In the genomic region with DNA sequence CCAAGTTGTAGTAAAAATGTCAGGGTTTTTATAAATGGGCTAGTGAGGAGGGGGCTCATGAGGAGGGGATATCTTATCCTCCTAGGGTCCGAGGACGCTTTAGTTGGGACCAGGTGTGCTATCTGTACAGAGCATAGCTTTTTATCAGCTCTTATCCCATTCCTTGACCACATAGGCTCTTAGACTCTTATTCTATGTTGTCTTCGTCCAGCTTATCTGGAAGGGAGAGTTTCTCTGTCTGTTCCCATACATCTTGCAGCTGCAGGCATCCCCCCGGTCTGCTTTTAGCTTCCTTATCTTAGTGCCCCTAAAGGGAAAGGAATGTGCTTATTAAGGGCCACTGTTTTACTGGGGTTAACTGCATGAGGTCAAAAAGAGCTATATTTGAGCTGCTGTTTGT, we compare ENCODE assay signal across 1 cellular context.
A peak's percentile ranks its signal among the peaks of the same experiment; 100 is the strongest.
TF ChIP-seq lines count a peak whose summit lies in the region.

No MANE protein-coding gene starts in this region.

TF ChIP-seq in K562, 482 proteins besides CTCF, POLR2A, EP300 and RAD21 (continued from another document and continues in another):
- TF ChIP-seq, protein P1, sequence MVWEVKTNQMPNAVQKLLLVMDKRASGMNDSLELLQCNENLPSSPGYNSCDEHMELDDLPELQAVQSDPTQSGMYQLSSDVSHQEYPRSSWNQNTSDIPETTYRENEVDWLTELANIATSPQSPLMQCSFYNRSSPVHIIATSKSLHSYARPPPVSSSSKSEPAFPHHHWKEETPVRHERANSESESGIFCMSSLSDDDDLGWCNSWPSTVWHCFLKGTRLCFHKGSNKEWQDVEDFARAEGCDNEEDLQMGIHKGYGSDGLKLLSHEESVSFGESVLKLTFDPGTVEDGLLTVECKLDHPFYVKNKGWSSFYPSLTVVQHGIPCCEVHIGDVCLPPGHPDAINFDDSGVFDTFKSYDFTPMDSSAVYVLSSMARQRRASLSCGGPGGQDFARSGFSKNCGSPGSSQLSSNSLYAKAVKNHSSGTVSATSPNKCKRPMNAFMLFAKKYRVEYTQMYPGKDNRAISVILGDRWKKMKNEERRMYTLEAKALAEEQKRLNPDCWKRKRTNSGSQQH (CRISPR knock-in tag; IDR thresholded peaks at IDR 0.05): no peak
- TF ChIP-seq CXXC5 (CRISPR knock-in tag; IDR thresholded peaks at IDR 0.05) (peak; percentile 76), ZNF282 (CRISPR knock-in tag; IDR thresholded peaks at IDR 0.05) (no peak), RBM39 (optimal IDR thresholded peaks at IDR 0.05; ENCODE audit: low read depth, low read length) (no peak), SRSF7 (optimal IDR thresholded peaks at IDR 0.05; ENCODE audit: low read depth, low read length) (no peak), SIN3B (IDR thresholded peaks at IDR 0.05; ENCODE audit: low read depth) (no peak), ZNF699 (CRISPR knock-in tag; IDR thresholded peaks at IDR 0.05; ENCODE audit: insufficient replicate concordance) (no peak), ZNF561 (CRISPR knock-in tag; conservative IDR thresholded peaks at IDR 0.05) (no peak), ILF3 (IDR thresholded peaks at IDR 0.05; ENCODE audit: borderline replicate concordance) (no peak), ZZZ3 (IDR thresholded peaks at IDR 0.05) (no peak), ETV1 (tag; conservative IDR thresholded peaks at IDR 0.05; ENCODE audit: low read depth) (no peak), HDAC6 (IDR thresholded peaks at IDR 0.05; ENCODE audit: low read depth, low read length) (no peak), HNRNPH1 (optimal IDR thresholded peaks at IDR 0.05; ENCODE audit: low read depth, low read length) (no peak), ZNF778 (CRISPR knock-in tag; IDR thresholded peaks at IDR 0.05) (no peak), SMARCC2 (IDR thresholded peaks at IDR 0.05; ENCODE audit: low read depth) (no peak; the same call in 1 of the 2 replicates), ZNF174 (CRISPR knock-in tag; IDR thresholded peaks at IDR 0.05) (no peak), CBX3 (IDR thresholded peaks at IDR 0.05; ENCODE audit: borderline replicate concordance in 1 of 2, low read length in 2 of 2) (peak in 1 of 2 experiments; percentile 26; a peak in 1 of 3 replicates), ZNF140 (CRISPR knock-in tag; IDR thresholded peaks at IDR 0.05) (no peak), ZKSCAN3 (CRISPR knock-in tag; IDR thresholded peaks at IDR 0.05) (no peak), KDM1A (IDR thresholded peaks at IDR 0.05) (peak; percentile 93 to 95), KLF16 (IDR thresholded peaks at IDR 0.05) (peak; percentile 94), ZBTB17 (CRISPR knock-in tag; IDR thresholded peaks at IDR 0.05) (no peak), TCF3 (CRISPR knock-in tag; IDR thresholded peaks at IDR 0.05) (peak; percentile 97), C11orf30 (IDR thresholded peaks at IDR 0.05; ENCODE audit: low read depth) (no peak), PML (IDR thresholded peaks at IDR 0.05; ENCODE audit: low read length) (peak; percentile 97), SREBF2 (CRISPR knock-in tag; IDR thresholded peaks at IDR 0.05) (no peak), SIN3A (IDR thresholded peaks at IDR 0.05; ENCODE audit: borderline replicate concordance in 2 of 2, control insufficient read depth in 1 of 2, low read depth in 2 of 2, low read length in 2 of 2) (no peak), L3MBTL2 (IDR thresholded peaks at IDR 0.05) (0 out of 2 replicates have a peak, but pooled peaks have one; percentile 23), FIP1L1 (IDR thresholded peaks at IDR 0.05; ENCODE audit: low read depth, low read length, poor library complexity, severe bottlenecking) (no peak), CBX2 (IDR thresholded peaks at IDR 0.05; ENCODE audit: insufficient read depth, low read length, poor library complexity, severe bottlenecking) (no peak), CBX5 (IDR thresholded peaks at IDR 0.05; ENCODE audit: borderline replicate concordance, low read depth) (no peak), FOXA3 (CRISPR knock-in tag; conservative IDR thresholded peaks at IDR 0.05 in 1 of 2, IDR thresholded peaks at IDR 0.05 in 1 of 2) (no peak), LEF1 (IDR thresholded peaks at IDR 0.05) (peak; percentile 28; the same call in 1 of the 2 replicates), ZNF263 (CRISPR knock-in tag; IDR thresholded peaks at IDR 0.05; ENCODE audit: borderline replicate concordance) (no peak), POLR3G (IDR thresholded peaks at IDR 0.05; ENCODE audit: extremely low read depth, insufficient read length, insufficient replicate concordance) (no peak), PHF21A (IDR thresholded peaks at IDR 0.05; ENCODE audit: borderline replicate concordance, low read depth) (0 out of 2 replicates have a peak, but pooled peaks have one; percentile 63), SMARCB1 (IDR thresholded peaks at IDR 0.05; ENCODE audit: insufficient read length, low read depth) (no peak), CBFA2T2 (conservative IDR thresholded peaks at IDR 0.05) (peak; percentile 99), FOS (IDR thresholded peaks at IDR 0.05; ENCODE audit: extremely low read depth, insufficient read length) (no peak), SRSF1 (IDR thresholded peaks at IDR 0.05; ENCODE audit: low read depth, low read length) (no peak)
- TF ChIP-seq, protein P2, sequence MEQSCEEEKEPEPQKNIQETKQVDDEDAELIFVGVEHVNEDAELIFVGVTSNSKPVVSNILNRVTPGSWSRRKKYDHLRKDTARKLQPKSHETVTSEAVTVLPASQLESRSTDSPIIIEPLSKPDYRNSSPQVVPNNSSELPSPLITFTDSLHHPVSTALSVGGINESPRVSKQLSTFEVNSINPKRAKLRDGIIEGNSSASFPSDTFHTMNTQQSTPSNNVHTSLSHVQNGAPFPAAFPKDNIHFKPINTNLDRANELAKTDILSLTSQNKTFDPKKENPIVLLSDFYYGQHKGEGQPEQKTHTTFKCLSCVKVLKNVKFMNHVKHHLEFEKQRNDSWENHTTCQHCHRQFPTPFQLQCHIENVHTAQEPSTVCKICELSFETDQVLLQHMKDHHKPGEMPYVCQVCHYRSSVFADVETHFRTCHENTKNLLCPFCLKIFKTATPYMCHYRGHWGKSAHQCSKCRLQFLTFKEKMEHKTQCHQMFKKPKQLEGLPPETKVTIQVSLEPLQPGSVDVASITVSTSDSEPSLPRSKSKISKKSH (CRISPR knock-in tag; IDR thresholded peaks at IDR 0.05): no peak
- TF ChIP-seq, protein P3, sequence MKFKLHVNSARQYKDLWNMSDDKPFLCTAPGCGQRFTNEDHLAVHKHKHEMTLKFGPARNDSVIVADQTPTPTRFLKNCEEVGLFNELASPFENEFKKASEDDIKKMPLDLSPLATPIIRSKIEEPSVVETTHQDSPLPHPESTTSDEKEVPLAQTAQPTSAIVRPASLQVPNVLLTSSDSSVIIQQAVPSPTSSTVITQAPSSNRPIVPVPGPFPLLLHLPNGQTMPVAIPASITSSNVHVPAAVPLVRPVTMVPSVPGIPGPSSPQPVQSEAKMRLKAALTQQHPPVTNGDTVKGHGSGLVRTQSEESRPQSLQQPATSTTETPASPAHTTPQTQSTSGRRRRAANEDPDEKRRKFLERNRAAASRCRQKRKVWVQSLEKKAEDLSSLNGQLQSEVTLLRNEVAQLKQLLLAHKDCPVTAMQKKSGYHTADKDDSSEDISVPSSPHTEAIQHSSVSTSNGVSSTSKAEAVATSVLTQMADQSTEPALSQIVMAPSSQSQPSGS (CRISPR knock-in tag; IDR thresholded peaks at IDR 0.05): no peak
- TF ChIP-seq, protein P4, sequence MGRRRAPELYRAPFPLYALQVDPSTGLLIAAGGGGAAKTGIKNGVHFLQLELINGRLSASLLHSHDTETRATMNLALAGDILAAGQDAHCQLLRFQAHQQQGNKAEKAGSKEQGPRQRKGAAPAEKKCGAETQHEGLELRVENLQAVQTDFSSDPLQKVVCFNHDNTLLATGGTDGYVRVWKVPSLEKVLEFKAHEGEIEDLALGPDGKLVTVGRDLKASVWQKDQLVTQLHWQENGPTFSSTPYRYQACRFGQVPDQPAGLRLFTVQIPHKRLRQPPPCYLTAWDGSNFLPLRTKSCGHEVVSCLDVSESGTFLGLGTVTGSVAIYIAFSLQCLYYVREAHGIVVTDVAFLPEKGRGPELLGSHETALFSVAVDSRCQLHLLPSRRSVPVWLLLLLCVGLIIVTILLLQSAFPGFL (CRISPR knock-in tag; IDR thresholded peaks at IDR 0.05): no peak
- TF ChIP-seq, protein P5, sequence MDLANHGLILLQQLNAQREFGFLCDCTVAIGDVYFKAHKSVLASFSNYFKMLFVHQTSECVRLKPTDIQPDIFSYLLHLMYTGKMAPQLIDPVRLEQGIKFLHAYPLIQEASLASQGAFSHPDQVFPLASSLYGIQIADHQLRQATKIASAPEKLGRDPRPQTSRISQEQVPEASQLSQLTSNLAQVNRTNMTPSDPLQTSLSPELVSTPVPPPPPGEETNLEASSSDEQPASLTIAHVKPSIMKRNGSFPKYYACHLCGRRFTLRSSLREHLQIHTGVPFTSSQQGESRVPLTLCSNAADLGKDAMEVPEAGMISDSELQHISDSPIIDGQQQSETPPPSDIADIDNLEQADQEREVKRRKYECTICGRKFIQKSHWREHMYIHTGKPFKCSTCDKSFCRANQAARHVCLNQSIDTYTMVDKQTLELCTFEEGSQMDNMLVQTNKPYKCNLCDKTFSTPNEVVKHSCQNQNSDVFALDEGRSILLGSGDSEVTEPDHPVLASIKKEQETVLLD (IDR thresholded peaks at IDR 0.05): peak; percentile 67
- TF ChIP-seq, protein P6, sequence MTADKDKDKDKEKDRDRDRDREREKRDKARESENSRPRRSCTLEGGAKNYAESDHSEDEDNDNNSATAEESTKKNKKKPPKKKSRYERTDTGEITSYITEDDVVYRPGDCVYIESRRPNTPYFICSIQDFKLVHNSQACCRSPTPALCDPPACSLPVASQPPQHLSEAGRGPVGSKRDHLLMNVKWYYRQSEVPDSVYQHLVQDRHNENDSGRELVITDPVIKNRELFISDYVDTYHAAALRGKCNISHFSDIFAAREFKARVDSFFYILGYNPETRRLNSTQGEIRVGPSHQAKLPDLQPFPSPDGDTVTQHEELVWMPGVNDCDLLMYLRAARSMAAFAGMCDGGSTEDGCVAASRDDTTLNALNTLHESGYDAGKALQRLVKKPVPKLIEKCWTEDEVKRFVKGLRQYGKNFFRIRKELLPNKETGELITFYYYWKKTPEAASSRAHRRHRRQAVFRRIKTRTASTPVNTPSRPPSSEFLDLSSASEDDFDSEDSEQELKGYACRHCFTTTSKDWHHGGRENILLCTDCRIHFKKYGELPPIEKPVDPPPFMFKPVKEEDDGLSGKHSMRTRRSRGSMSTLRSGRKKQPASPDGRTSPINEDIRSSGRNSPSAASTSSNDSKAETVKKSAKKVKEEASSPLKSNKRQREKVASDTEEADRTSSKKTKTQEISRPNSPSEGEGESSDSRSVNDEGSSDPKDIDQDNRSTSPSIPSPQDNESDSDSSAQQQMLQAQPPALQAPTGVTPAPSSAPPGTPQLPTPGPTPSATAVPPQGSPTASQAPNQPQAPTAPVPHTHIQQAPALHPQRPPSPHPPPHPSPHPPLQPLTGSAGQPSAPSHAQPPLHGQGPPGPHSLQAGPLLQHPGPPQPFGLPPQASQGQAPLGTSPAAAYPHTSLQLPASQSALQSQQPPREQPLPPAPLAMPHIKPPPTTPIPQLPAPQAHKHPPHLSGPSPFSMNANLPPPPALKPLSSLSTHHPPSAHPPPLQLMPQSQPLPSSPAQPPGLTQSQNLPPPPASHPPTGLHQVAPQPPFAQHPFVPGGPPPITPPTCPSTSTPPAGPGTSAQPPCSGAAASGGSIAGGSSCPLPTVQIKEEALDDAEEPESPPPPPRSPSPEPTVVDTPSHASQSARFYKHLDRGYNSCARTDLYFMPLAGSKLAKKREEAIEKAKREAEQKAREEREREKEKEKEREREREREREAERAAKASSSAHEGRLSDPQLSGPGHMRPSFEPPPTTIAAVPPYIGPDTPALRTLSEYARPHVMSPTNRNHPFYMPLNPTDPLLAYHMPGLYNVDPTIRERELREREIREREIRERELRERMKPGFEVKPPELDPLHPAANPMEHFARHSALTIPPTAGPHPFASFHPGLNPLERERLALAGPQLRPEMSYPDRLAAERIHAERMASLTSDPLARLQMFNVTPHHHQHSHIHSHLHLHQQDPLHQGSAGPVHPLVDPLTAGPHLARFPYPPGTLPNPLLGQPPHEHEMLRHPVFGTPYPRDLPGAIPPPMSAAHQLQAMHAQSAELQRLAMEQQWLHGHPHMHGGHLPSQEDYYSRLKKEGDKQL (CRISPR knock-in tag; IDR thresholded peaks at IDR 0.05; ENCODE audit: borderline replicate concordance): no peak
- TF ChIP-seq, protein P7, sequence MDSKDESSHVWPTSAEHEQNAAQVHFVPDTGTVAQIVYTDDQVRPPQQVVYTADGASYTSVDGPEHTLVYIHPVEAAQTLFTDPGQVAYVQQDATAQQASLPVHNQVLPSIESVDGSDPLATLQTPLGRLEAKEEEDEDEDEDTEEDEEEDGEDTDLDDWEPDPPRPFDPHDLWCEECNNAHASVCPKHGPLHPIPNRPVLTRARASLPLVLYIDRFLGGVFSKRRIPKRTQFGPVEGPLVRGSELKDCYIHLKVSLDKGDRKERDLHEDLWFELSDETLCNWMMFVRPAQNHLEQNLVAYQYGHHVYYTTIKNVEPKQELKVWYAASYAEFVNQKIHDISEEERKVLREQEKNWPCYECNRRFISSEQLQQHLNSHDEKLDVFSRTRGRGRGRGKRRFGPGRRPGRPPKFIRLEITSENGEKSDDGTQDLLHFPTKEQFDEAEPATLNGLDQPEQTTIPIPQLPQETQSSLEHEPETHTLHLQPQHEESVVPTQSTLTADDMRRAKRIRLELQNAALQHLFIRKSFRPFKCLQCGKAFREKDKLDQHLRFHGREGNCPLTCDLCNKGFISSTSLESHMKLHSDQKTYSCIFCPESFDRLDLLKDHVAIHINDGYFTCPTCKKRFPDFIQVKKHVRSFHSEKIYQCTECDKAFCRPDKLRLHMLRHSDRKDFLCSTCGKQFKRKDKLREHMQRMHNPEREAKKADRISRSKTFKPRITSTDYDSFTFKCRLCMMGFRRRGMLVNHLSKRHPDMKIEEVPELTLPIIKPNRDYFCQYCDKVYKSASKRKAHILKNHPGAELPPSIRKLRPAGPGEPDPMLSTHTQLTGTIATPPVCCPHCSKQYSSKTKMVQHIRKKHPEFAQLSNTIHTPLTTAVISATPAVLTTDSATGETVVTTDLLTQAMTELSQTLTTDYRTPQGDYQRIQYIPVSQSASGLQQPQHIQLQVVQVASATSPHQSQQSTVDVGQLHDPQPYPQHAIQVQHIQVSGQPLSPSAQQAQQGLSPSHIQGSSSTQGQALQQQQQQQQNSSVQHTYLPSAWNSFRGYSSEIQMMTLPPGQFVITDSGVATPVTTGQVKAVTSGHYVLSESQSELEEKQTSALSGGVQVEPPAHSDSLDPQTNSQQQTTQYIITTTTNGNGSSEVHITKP (IDR thresholded peaks at IDR 0.05; ENCODE audit: partially characterized antibody): peak; percentile 24
- TF ChIP-seq, protein P8, sequence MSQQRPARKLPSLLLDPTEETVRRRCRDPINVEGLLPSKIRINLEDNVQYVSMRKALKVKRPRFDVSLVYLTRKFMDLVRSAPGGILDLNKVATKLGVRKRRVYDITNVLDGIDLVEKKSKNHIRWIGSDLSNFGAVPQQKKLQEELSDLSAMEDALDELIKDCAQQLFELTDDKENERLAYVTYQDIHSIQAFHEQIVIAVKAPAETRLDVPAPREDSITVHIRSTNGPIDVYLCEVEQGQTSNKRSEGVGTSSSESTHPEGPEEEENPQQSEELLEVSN (IDR thresholded peaks at IDR 0.05; ENCODE audit: borderline replicate concordance in 1 of 2, extremely low read depth in 1 of 2, insufficient read depth in 1 of 2, insufficient read length in 1 of 2, low read depth in 1 of 2, low read length in 1 of 2, poor library complexity in 1 of 2, severe bottlenecking in 1 of 2): no peak
